Comparison of ENCODE assay signal across 2 cellular contexts in genomic region chr10:80268266-80268665, GRCh38.
TF ChIP-seq lines count a peak whose summit lies in the region.

No MANE protein-coding gene starts in this region.

TF ChIP-seq in liver, 16 proteins besides CTCF, POLR2A, EP300 and RAD21 (continued from another document):
- TF ChIP-seq REST (IDR thresholded peaks at IDR 0.05) (no peak), ZBTB33 (IDR thresholded peaks at IDR 0.05) (no peak), FOXA2 (IDR thresholded peaks at IDR 0.05) (no peak), HNF4A (conservative IDR thresholded peaks at IDR 0.05) (no peak), ATF3 (IDR thresholded peaks at IDR 0.05) (no peak), RXRA (IDR thresholded peaks at IDR 0.05) (no peak), JUND (IDR thresholded peaks at IDR 0.05) (no peak), YY1 (IDR thresholded peaks at IDR 0.05) (no peak), EGR1 (IDR thresholded peaks at IDR 0.05; ENCODE audit: low read depth in 2 of 2) (no peak), TAF1 (conservative IDR thresholded peaks at IDR 0.05) (no peak), HNF4G (IDR thresholded peaks at IDR 0.05) (no peak), MAX (IDR thresholded peaks at IDR 0.05) (no peak)

TF ChIP-seq in HepG2, 621 proteins besides CTCF, POLR2A, EP300 and RAD21 (continued from another document):
- TF ChIP-seq ZXDC (CRISPR knock-in tag; IDR thresholded peaks at IDR 0.05) (no peak), NRL (CRISPR knock-in tag; IDR thresholded peaks at IDR 0.05; ENCODE audit: borderline replicate concordance) (no peak), ZMYM3 (CRISPR knock-in tag; IDR thresholded peaks at IDR 0.05) (no peak), RERE (CRISPR knock-in tag; IDR thresholded peaks at IDR 0.05; ENCODE audit: low read depth) (no peak), ZBTB25 (CRISPR knock-in tag; IDR thresholded peaks at IDR 0.05) (no peak), ZNF878 (CRISPR knock-in tag; IDR thresholded peaks at IDR 0.05) (no peak), SALL2 (CRISPR knock-in tag; IDR thresholded peaks at IDR 0.05) (no peak), TOPORS (CRISPR knock-in tag; IDR thresholded peaks at IDR 0.05) (no peak), ZNF883 (CRISPR knock-in tag; IDR thresholded peaks at IDR 0.05; ENCODE audit: not compliant biosample characterization) (no peak), ZNF263 (CRISPR knock-in tag; IDR thresholded peaks at IDR 0.05) (no peak), MTERF4 (CRISPR knock-in tag; IDR thresholded peaks at IDR 0.05) (no peak), TP53 (CRISPR knock-in tag; conservative IDR thresholded peaks at IDR 0.05) (no peak)
